ENCODE assay signal across 8 cellular contexts in genomic region chr1:45302505-45303331, GRCh38. TPM values are rescaled to one million over a fixed set of nuclear protein-coding genes. Genes with fewer than 3 reads are reported as not detected.
A peak's percentile ranks its signal among the peaks of the same experiment; 100 is the strongest.
DNase-seq lines count a peak whose midpoint lies in the region; TF ChIP-seq lines count a peak whose summit lies in the region.

No MANE protein-coding gene starts in this region.

- no peak overlapping the region for H3K4ac ChIP-seq in mesendoderm (ENCODE audit: low read depth, low read length)

- H3K79me2 ChIP-seq in mesendoderm (ENCODE audit: control insufficient read depth, insufficient read depth, low read length), result no peaks in the 10 kb centered on the region

- BruUV-seq in MCF 10A (replicated peaks; lab: Mats Ljungman, UMichigan), result no TSS peak

- no peak overlapping the region for H2BK5ac ChIP-seq in mesendoderm (ENCODE audit: low read length)

- H2BK120ac ChIP-seq in mesendoderm (ENCODE audit: low read depth, low read length), result no peak overlapping the region

- H3K4me1 ChIP-seq in mesendoderm (ENCODE audit: control insufficient read depth, low read depth, low read length) (peaks cover 13% of the 10 kb centered on the region), urinary bladder (ENCODE audit: insufficient read depth) (no peaks in the 10 kb centered on the region)

- H3K4me2 ChIP-seq in mesendoderm (ENCODE audit: low read length), result peak overlapping the region; percentile 46

- no peaks in the 10 kb centered on the region for H3K27me3 ChIP-seq in mesendoderm (ENCODE audit: insufficient read depth, low read length, poor library complexity)

- intact Hi-C loops in MCF 10A (cut with micrococcal nuclease), result loop anchor here (2.0 to 5.0 kb wide), 2 partner anchors 188 to 570 kb away; partner anchors contain the start of genes RNU5D-1 and TESK2

- H3K27ac ChIP-seq in mesendoderm (ENCODE audit: low read depth, low read length) (peak overlapping the region; percentile 77), urinary bladder (ENCODE audit: low read depth) (peak overlapping the region; percentile 67)

- CTCF ChIA-PET in MCF 10A (lab: Yijun Ruan, JAX), result interaction anchor here (0.5 to 14.0 kb wide), 23 partner anchors 9 to 310 kb away, joined by 3 to 437 read pairs (median 3); partner anchors contain the start of genes HECTD3, MUTYH, TOE1 and UROD

- H2BK15ac ChIP-seq in mesendoderm (replicated peaks; ENCODE audit: low read depth), result no peak overlapping the region

- no peaks in the 10 kb centered on the region for H3K79me1 ChIP-seq in mesendoderm (ENCODE audit: low read length)

- H3K4me1 Mint-ChIP-seq in activated naive CD4-positive, alpha-beta T cell treated with anti-CD3 and anti-CD28 coated beads, Interleukin-2, amount 50 U/mL, for 24 hours, result peaks cover 45% of the 10 kb centered on the region
- H3K4me1 Mint-ChIP-seq in MCF 10A (ENCODE audit: insufficient read depth, unreplicated experiment), result peaks cover 5% of the 10 kb centered on the region

- no peak overlapping the region for H4K8ac ChIP-seq in mesendoderm (ENCODE audit: low read depth, low read length)

- H2AK5ac ChIP-seq in mesendoderm (ENCODE audit: low read length), result no peak overlapping the region

- peak overlapping the region; percentile 64 for H3K18ac ChIP-seq in mesendoderm (ENCODE audit: low read length)

- no peak for DNase-seq in activated naive CD4-positive, alpha-beta T cell treated with anti-CD3 and anti-CD28 coated beads, Interleukin-2, amount 50 U/mL, for 16 hours
- DNase-seq in MCF 10A (ENCODE audit: unreplicated experiment) (no peak), mesendoderm (no peak), NCI-H526 treated with DMSO at 0.1 percent for 48 hours (lab: John Stamatoyannopoulos, UW) (no peak), DMS 273 (lab: John Stamatoyannopoulos, UW; ENCODE audit: unreplicated experiment) (no peak)
- DNase-seq in stimulated activated CD4-positive, alpha-beta T cell treated with anti-CD3 and anti-CD28 coated beads, Interleukin-4, amount 100 ng/mL, for 24 hours, result no peak

- peak overlapping the region; percentile 82 for H3K9ac ChIP-seq in mesendoderm (ENCODE audit: low read length)

- no peaks in the 10 kb centered on the region for H3K9me3 Mint-ChIP-seq in activated naive CD4-positive, alpha-beta T cell treated with anti-CD3 and anti-CD28 coated beads, Interleukin-2, amount 50 U/mL, for 24 hours
- no peaks in the 10 kb centered on the region for H3K9me3 Mint-ChIP-seq in MCF 10A (ENCODE audit: unreplicated experiment)

- peak overlapping the region; percentile 96 for H3K56ac ChIP-seq in mesendoderm (ENCODE audit: low read length)

- H3K4me3 ChIP-seq in mesendoderm (ENCODE audit: low read length) (peak overlapping the region; percentile 6), urinary bladder (ENCODE audit: low read depth, low read length) (peak overlapping the region; percentile 34)

- peak overlapping the region; percentile 93 for H3K4me3 Mint-ChIP-seq in activated naive CD4-positive, alpha-beta T cell treated with anti-CD3 and anti-CD28 coated beads, Interleukin-2, amount 50 U/mL, for 24 hours
- H3K4me3 Mint-ChIP-seq in MCF 10A (ENCODE audit: unreplicated experiment), result peak overlapping the region; percentile 86

- peak overlapping the region; percentile 73 for H3K27ac Mint-ChIP-seq in activated naive CD4-positive, alpha-beta T cell treated with anti-CD3 and anti-CD28 coated beads, Interleukin-2, amount 50 U/mL, for 24 hours
- peak overlapping the region; percentile 96 for H3K27ac Mint-ChIP-seq in MCF 10A (ENCODE audit: low read depth, unreplicated experiment)

- H4K5ac ChIP-seq in mesendoderm (ENCODE audit: low read length), result no peak overlapping the region

- H3K36me3 Mint-ChIP-seq in activated naive CD4-positive, alpha-beta T cell treated with anti-CD3 and anti-CD28 coated beads, Interleukin-2, amount 50 U/mL, for 24 hours, result no peaks in the 10 kb centered on the region
- no peaks in the 10 kb centered on the region for H3K36me3 Mint-ChIP-seq in MCF 10A (ENCODE audit: insufficient read depth, unreplicated experiment)

- H3K23ac ChIP-seq in mesendoderm (ENCODE audit: low read length), result no peak overlapping the region

- H3K36me3 ChIP-seq in mesendoderm (ENCODE audit: control insufficient read depth, insufficient read depth, low read length) (no peaks in the 10 kb centered on the region), urinary bladder (ENCODE audit: insufficient read depth) (no peaks in the 10 kb centered on the region)

- POLR2A ChIA-PET in MCF 10A (lab: Yijun Ruan, JAX), result interaction anchor here (0.5 to 6.8 kb wide), 27 partner anchors 9 to 581 kb away, joined by 3 to 176 read pairs (median 3); partner anchors contain the start of genes BTBD19, EIF2B3, GPBP1L1 and HECTD3

- TF ChIP-seq CTCF in MCF 10A (IDR thresholded peaks at IDR 0.05; ENCODE audit: unreplicated experiment), result no peak

- H3K27me3 Mint-ChIP-seq in activated naive CD4-positive, alpha-beta T cell treated with anti-CD3 and anti-CD28 coated beads, Interleukin-2, amount 50 U/mL, for 24 hours, result no peaks in the 10 kb centered on the region
- no peaks in the 10 kb centered on the region for H3K27me3 Mint-ChIP-seq in MCF 10A (ENCODE audit: insufficient read depth, unreplicated experiment)

- no CpG with 5 or more reads among the region's 25 CpGs for WGBS in mesendoderm (ENCODE audit: extremely low coverage, insufficient coverage, low lambda C conversion rate)
- 60% methylated on average over 25 of the region's 25 CpGs for WGBS in urinary bladder

RNA-seq across cellular contexts. Expression of gene HPDL, which starts 24.0 kb away (rescaled TPM):
- total RNA-seq in MCF 10A (2022), result 0.37 TPM in 1 of 2 replicates, not detected in the other
- polyA plus RNA-seq in mesendoderm (2013, experiment 1 of 2), result 39.3 TPM
- 37.9 TPM for polyA plus RNA-seq in mesendoderm (2013, experiment 2 of 2)
- total RNA-seq in urinary bladder, result 0.74 TPM
- polyA plus RNA-seq in urinary bladder, result 1.0 TPM

RNA-seq across cellular contexts. Expression of gene TOE1, which starts 37.3 kb away (rescaled TPM):
- 11.1 and 13.3 TPM in 2 replicates for total RNA-seq in MCF 10A (2022)
- 20.5 TPM for polyA plus RNA-seq in mesendoderm (2013, experiment 1 of 2)
- polyA plus RNA-seq in mesendoderm (2013, experiment 2 of 2), result 19.4 TPM
- 8.9 TPM for total RNA-seq in urinary bladder
- polyA plus RNA-seq in urinary bladder, result 11.1 TPM

RNA-seq across cellular contexts. Expression of gene MUTYH, which starts 37.5 kb away (rescaled TPM):
- total RNA-seq in MCF 10A (2022) (31.2 and 31.3 TPM in 2 replicates), urinary bladder (12.0 TPM)
- 24.4 TPM for polyA plus RNA-seq in mesendoderm (2013, experiment 1 of 2)
- polyA plus RNA-seq in mesendoderm (2013, experiment 2 of 2), result 25.6 TPM
- 19.4 TPM for polyA plus RNA-seq in urinary bladder
